8 cellular contexts compared by ENCODE assay signal in genomic region chr19:38265213-38265861, GRCh38. TPM values are rescaled to one million over a fixed set of nuclear protein-coding genes. Genes with fewer than 3 reads are reported as not detected.
A peak's percentile ranks its signal among the peaks of the same experiment; 100 is the strongest.
DNase-seq lines count a peak whose midpoint lies in the region; ATAC-seq and FAIRE-seq lines count a peak whose summit lies in the region.

No MANE protein-coding gene starts in this region.

- peak overlapping the region; percentile 77 for H3K4me2 ChIP-seq in trophoblast cell (ENCODE audit: low read length)

- peak overlapping the region; percentile 33 for H4K12ac ChIP-seq in trophoblast cell (ENCODE audit: low read depth, low read length)

- no peaks in the 10 kb centered on the region for H3K27me3 Mint-ChIP-seq in T-helper 2 cell treated with Interferon-gamma antibody and Interleukin-4, amounts not matched to agents 5 μg/mL and 100 μg/mL, for 36 hours (ENCODE audit: low read depth)

- peak overlapping the region; percentile 80 for H4K8ac ChIP-seq in trophoblast cell (ENCODE audit: low read depth, low read length)

- peak overlapping the region; percentile 77 for H2BK120ac ChIP-seq in trophoblast cell (ENCODE audit: insufficient read depth, low read length, poor library complexity)

- peaks cover 27% of the 10 kb centered on the region for H3K79me2 ChIP-seq in trophoblast cell (ENCODE audit: control insufficient read depth, insufficient read depth, low read length, poor library complexity)

- H3K79me1 ChIP-seq in trophoblast cell (ENCODE audit: low read length) = peaks cover 29% of the 10 kb centered on the region

- peak overlapping the region; percentile 77 for H2AK5ac ChIP-seq in trophoblast cell (ENCODE audit: low read length)

- H2AFZ ChIP-seq in trophoblast cell (ENCODE audit: insufficient read depth, low read length, poor library complexity) = peak overlapping the region; percentile 27

- H3K36me3 Mint-ChIP-seq in T-helper 2 cell treated with Interferon-gamma antibody and Interleukin-4, amounts not matched to agents 5 μg/mL and 100 μg/mL, for 36 hours (ENCODE audit: low read depth) = no peaks in the 10 kb centered on the region

- peak overlapping the region; percentile 86 for H3K14ac ChIP-seq in trophoblast cell (ENCODE audit: low read length)

- peak overlapping the region; percentile 80 for H3K9ac ChIP-seq in trophoblast cell (ENCODE audit: low read length)

- peak overlapping the region; percentile 89 for H3K18ac ChIP-seq in trophoblast cell (ENCODE audit: low read length)

- H3K36me3 ChIP-seq in trophoblast cell (ENCODE audit: control insufficient read depth in 1 of 2, insufficient read depth in 2 of 2, low read length in 2 of 2) = no peaks in the 10 kb centered on the region

- H2BK12ac ChIP-seq in trophoblast cell (ENCODE audit: low read length) = peak overlapping the region; percentile 58

- H3K23ac ChIP-seq in trophoblast cell (ENCODE audit: low read length) = no peak overlapping the region

- DNase-seq in HK-2 (ENCODE audit: unreplicated experiment) = peak; percentile 50
- DNase-seq in T-helper 2 cell treated with Interferon-gamma antibody and Interleukin-4, amounts not matched to agents 5 μg/mL and 100 μg/mL, for 36 hours (ENCODE audit: low spot score) = no peak
- peak; percentile 48 for DNase-seq in germinal center (ENCODE audit: low spot score)
- DNase-seq in trophoblast cell = peak in 1 of 2 donors; percentile 42
- no peak for DNase-seq in NCI-H446 (lab: John Stamatoyannopoulos, UW)
- DNase-seq in RCC 7860 (ENCODE audit: low spot score) = no peak

- peak overlapping the region; percentile 90 for H3K27ac ChIP-seq in trophoblast cell (ENCODE audit: low read depth, low read length)

- H3K4me3 ChIP-seq in trophoblast cell (ENCODE audit: low read depth, low read length) = peak overlapping the region; percentile 90

- H3K4me3 Mint-ChIP-seq in T-helper 2 cell treated with Interferon-gamma antibody and Interleukin-4, amounts not matched to agents 5 μg/mL and 100 μg/mL, for 36 hours = peak overlapping the region; percentile 93

- peak overlapping the region; percentile 82 for H2BK5ac ChIP-seq in trophoblast cell (ENCODE audit: low read depth, low read length, poor library complexity)

- no peaks in the 10 kb centered on the region for H3K9me3 ChIP-seq in trophoblast cell (ENCODE audit: insufficient read depth, low read depth, low read length)

- peaks cover 47% of the 10 kb centered on the region for H3K4me1 Mint-ChIP-seq in T-helper 2 cell treated with Interferon-gamma antibody and Interleukin-4, amounts not matched to agents 5 μg/mL and 100 μg/mL, for 36 hours (ENCODE audit: low read depth)

- no CpG with 5 or more reads among the region's 14 CpGs for WGBS in trophoblast cell (ENCODE audit: extremely low coverage, insufficient coverage, insufficient read length)

- H4K91ac ChIP-seq in trophoblast cell (ENCODE audit: low read depth, low read length) = peak overlapping the region; percentile 88

- peaks cover 28 to 43% of the 10 kb centered on the region in 2 experiments for H3K4me1 ChIP-seq in trophoblast cell (ENCODE audit: control insufficient read depth in 1 of 2, insufficient read depth in 2 of 2, low read length in 2 of 2)

- no peaks in the 10 kb centered on the region for H3K9me3 Mint-ChIP-seq in T-helper 2 cell treated with Interferon-gamma antibody and Interleukin-4, amounts not matched to agents 5 μg/mL and 100 μg/mL, for 36 hours

- ATAC-seq in HG03108 (IDR thresholded peaks at IDR 0.05; ENCODE audit: unreplicated experiment) (no peak), GM21390 (IDR thresholded peaks at IDR 0.05; ENCODE audit: unreplicated experiment) (no peak)

- peak overlapping the region; percentile 96 for H3K27ac Mint-ChIP-seq in T-helper 2 cell treated with Interferon-gamma antibody and Interleukin-4, amounts not matched to agents 5 μg/mL and 100 μg/mL, for 36 hours

- H3K27me3 ChIP-seq in trophoblast cell (ENCODE audit: insufficient read depth, low read length) = no peaks in the 10 kb centered on the region

- peak overlapping the region; percentile 95 for H3K4ac ChIP-seq in trophoblast cell (ENCODE audit: low read depth, low read length)

- FAIRE-seq in RCC 7860 (lab: Jason Lieb, UNC) = no peak

RNA-seq across cellular contexts. Expression of gene SPINT2, which starts 1.0 kb away (rescaled TPM):
- polyA plus RNA-seq in trophoblast cell (2013) = 307 and 320 TPM in 2 replicates

RNA-seq across cellular contexts. Expression of gene PPP1R14A, which starts 9.2 kb away (rescaled TPM):
- polyA plus RNA-seq in trophoblast cell (2013) = 13.5 and 14.3 TPM in 2 replicates

RNA-seq across cellular contexts. Expression of gene C19orf33, which starts 38.7 kb away (rescaled TPM):
- polyA plus RNA-seq in trophoblast cell (2013) = 3.7 and 4.0 TPM in 2 replicates

RNA-seq across cellular contexts. Expression of gene DPF1, which starts 41.3 kb away (rescaled TPM):
- 1.3 and 1.4 TPM in 2 replicates for polyA plus RNA-seq in trophoblast cell (2013)

RNA-seq across cellular contexts. Expression of gene YIF1B, which starts 50.4 kb away (rescaled TPM):
- polyA plus RNA-seq in trophoblast cell (2013) = 60.0 and 60.1 TPM in 2 replicates

Comparison
In these comparisons a context has a peak if more than half of its experiments do, and no peak if none do; other contexts are left out.
1. DNase-seq: peak in HK-2 (single experiment) and germinal center (single experiment); none in T-helper 2 cell treated with Interferon-gamma antibody and Interleukin-4, amounts not matched to agents 5 μg/mL and 100 μg/mL, for 36 hours (single experiment), NCI-H446 (0 of 2) and RCC 7860 (single experiment).